19 cellular contexts compared by ENCODE assay signal in the genomic region with DNA sequence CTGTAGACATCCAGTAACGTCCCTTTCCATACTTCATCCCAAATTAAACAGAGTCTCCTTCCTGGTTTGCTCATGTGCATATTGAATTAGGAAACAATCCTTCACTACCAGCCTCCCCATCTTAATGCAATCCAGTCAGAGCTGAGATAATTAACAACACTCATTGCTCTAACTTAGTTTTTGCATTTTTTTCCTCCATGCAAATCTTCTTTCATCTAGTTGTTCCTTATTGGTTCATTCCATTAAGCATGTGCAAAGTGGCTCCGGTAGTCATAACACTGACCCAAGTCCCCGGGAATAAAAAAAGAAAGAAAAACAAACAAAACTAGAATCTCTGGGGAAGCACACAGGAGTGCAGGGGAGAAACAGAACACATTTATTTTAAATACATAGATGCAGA.
DNase-seq lines count a peak whose midpoint lies in the region; ATAC-seq, FAIRE-seq and TF ChIP-seq lines count a peak whose summit lies in the region.
"Had no signal": no experiment of that assay in that cellular context is flagged by ENCODE, and none has a peak within 500 bp of the region (broad histone marks: within the 10 kb centered on the region; RNA-seq: fewer than 3 reads in every experiment).

No MANE protein-coding gene starts in this region.

- BruUV-seq in mammary epithelial cell (replicated peaks; lab: Mats Ljungman, UMichigan): no TSS peak

- no peak for TF ChIP-seq POLR2A in H54 (IDR thresholded peaks at IDR 0.05; ENCODE audit: low read depth, low read length)

- H3K36me3 ChIP-seq in HEK293 (ENCODE audit: control insufficient read depth in 2 of 2, insufficient read depth in 1 of 2, low read length in 2 of 2) (no peaks in the 10 kb centered on the region), mammary epithelial cell (ENCODE audit: insufficient read depth, low read length) (no peaks in the 10 kb centered on the region)

- no peaks in the 10 kb centered on the region for H4K20me1 ChIP-seq in mammary epithelial cell (ENCODE audit: insufficient read depth, low read length)

- ATAC-seq in SK-N-SH treated with all-trans-retinoic acid at 6 μM for 48 hours (peak; percentile 42; the same call in 2 of the 3 replicates), HG02885 (IDR thresholded peaks at IDR 0.05; ENCODE audit: poor library complexity, unreplicated experiment) (no peak)
- ATAC-seq: A549 had no signal

- no peak overlapping the region for H3K9ac ChIP-seq in mammary epithelial cell (ENCODE audit: insufficient read depth, low read length)

- dilution Hi-C loops in mammary epithelial cell (cut with HindIII; ENCODE audit: low sequenced_read_pairs): no loop called here

- H3K4me2 ChIP-seq in mammary epithelial cell (ENCODE audit: insufficient read depth, low read depth, low read length): no peak overlapping the region
- H3K4me2 ChIP-seq: A549 had no signal

- POLR2A ChIA-PET in HEK293 (lab: Yijun Ruan, JAX): no interaction called here

- no peaks in the 10 kb centered on the region for H3K9me3 ChIP-seq in HEK293 (ENCODE audit: control insufficient read depth, insufficient read depth, low read depth, low read length)
- H3K9me3 ChIP-seq in mammary epithelial cell (replicated peaks; ENCODE audit: insufficient read depth, low read length): no peaks in the 10 kb centered on the region
- H3K9me3 ChIP-seq: Caco-2 had no signal

- peaks cover 4% of the 10 kb centered on the region for H3K27me3 ChIP-seq in mammary epithelial cell (ENCODE audit: insufficient read depth, low read length)

- CTCF ChIA-PET in HEK293 (lab: Yijun Ruan, JAX) (no interaction called here), mammary epithelial cell (lab: Charles Lee; ENCODE audit: low non-redundant PET) (no interaction called here)

- DNase-seq in NCI-H526 (lab: John Stamatoyannopoulos, UW) (peak; percentile 72 to 80), fibroblast of gingiva (ENCODE audit: low read depth) (peak; percentile 70), mammary epithelial cell (no peak), H54 (ENCODE audit: insufficient read length, low spot score) (no peak), NCI-H187 treated with DMSO at 0.1 percent for 48 hours (lab: John Stamatoyannopoulos, UW) (no peak)
- DNase-seq: AML-193; Caco-2; CD4-positive, alpha-beta T cell; DMS153; DMS79; GF-D8; GOT3; H9 had no signal

- no peak overlapping the region for H2AFZ ChIP-seq in mammary epithelial cell (ENCODE audit: low read depth, low read length)

- H3K79me2 ChIP-seq in mammary epithelial cell (ENCODE audit: insufficient read depth, low read length): no peaks in the 10 kb centered on the region

- TF ChIP-seq CTCF in HEK293 (tag by site-specific recombination; IDR thresholded peaks at IDR 0.05) (no peak), mammary epithelial cell (conservative IDR thresholded peaks at IDR 0.05 in 1 of 2, IDR thresholded peaks at IDR 0.05 in 1 of 2; ENCODE audit: extremely low read depth in 1 of 2, insufficient read depth in 1 of 2, low read depth in 1 of 2, low read length in 2 of 2) (no peak)

- no peak overlapping the region for H3K27ac ChIP-seq in HEK293 (ENCODE audit: extremely low read depth, low read depth, low read length)
- H3K27ac ChIP-seq in mammary epithelial cell (ENCODE audit: insufficient read depth, low read depth, low read length): no peak overlapping the region
- H3K27ac ChIP-seq: A549, C4-2B, HL-60 had no signal

- H3K4me3 ChIP-seq in HEK293 (ENCODE audit: low read depth, low read length): no peak overlapping the region
- H3K4me3 ChIP-seq in mammary epithelial cell (replicated peaks in 1 of 3; ENCODE audit: insufficient read depth in 1 of 3, low read depth in 2 of 3, low read length in 3 of 3): no peak overlapping the region
- H3K4me3 ChIP-seq: A549 had no signal

- in situ Hi-C loops in mammary epithelial cell (cut with MboI; ENCODE audit: low sequenced_read_pairs in 2 of 2): no loop called here

- intact Hi-C loops in mammary epithelial cell (cut with micrococcal nuclease): no loop called here

- H3K4me1 ChIP-seq in HEK293 (ENCODE audit: control insufficient read depth, insufficient read depth, low read length) (no peaks in the 10 kb centered on the region), mammary epithelial cell (ENCODE audit: insufficient read depth, low read length) (no peaks in the 10 kb centered on the region)
- H3K4me1 ChIP-seq: A549, Caco-2 had no signal

- 91% methylated on average over 3 of the region's 3 CpGs for WGBS in mammary epithelial cell (ENCODE audit: low coverage, missing lambda C conversion rate)

- FAIRE-seq in H54 (lab: Jason Lieb, UNC): no peak
- FAIRE-seq: A549 had no signal

TF ChIP-seq in HEK293, 187 proteins besides CTCF, POLR2A, EP300 and RAD21:
- TF ChIP-seq ZNF521 (tag by site-specific recombination; IDR thresholded peaks at IDR 0.05): no peak
- TF ChIP-seq, protein P1, sequence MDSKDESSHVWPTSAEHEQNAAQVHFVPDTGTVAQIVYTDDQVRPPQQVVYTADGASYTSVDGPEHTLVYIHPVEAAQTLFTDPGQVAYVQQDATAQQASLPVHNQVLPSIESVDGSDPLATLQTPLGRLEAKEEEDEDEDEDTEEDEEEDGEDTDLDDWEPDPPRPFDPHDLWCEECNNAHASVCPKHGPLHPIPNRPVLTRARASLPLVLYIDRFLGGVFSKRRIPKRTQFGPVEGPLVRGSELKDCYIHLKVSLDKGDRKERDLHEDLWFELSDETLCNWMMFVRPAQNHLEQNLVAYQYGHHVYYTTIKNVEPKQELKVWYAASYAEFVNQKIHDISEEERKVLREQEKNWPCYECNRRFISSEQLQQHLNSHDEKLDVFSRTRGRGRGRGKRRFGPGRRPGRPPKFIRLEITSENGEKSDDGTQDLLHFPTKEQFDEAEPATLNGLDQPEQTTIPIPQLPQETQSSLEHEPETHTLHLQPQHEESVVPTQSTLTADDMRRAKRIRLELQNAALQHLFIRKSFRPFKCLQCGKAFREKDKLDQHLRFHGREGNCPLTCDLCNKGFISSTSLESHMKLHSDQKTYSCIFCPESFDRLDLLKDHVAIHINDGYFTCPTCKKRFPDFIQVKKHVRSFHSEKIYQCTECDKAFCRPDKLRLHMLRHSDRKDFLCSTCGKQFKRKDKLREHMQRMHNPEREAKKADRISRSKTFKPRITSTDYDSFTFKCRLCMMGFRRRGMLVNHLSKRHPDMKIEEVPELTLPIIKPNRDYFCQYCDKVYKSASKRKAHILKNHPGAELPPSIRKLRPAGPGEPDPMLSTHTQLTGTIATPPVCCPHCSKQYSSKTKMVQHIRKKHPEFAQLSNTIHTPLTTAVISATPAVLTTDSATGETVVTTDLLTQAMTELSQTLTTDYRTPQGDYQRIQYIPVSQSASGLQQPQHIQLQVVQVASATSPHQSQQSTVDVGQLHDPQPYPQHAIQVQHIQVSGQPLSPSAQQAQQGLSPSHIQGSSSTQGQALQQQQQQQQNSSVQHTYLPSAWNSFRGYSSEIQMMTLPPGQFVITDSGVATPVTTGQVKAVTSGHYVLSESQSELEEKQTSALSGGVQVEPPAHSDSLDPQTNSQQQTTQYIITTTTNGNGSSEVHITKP (tag by site-specific recombination; IDR thresholded peaks at IDR 0.05): peak; percentile 61
TF ChIP-seq in HEK293: peak in this region for 1.

TF ChIP-seq in SK-N-SH treated with all-trans-retinoic acid at 6 μM for 48 hours, 23 proteins besides CTCF, POLR2A, EP300 and RAD21 (continues in another document):
- TF ChIP-seq TCF4 (CRISPR knock-in tag; IDR thresholded peaks at IDR 0.05; ENCODE audit: borderline replicate concordance): peak; percentile 62
- TF ChIP-seq, protein P2, sequence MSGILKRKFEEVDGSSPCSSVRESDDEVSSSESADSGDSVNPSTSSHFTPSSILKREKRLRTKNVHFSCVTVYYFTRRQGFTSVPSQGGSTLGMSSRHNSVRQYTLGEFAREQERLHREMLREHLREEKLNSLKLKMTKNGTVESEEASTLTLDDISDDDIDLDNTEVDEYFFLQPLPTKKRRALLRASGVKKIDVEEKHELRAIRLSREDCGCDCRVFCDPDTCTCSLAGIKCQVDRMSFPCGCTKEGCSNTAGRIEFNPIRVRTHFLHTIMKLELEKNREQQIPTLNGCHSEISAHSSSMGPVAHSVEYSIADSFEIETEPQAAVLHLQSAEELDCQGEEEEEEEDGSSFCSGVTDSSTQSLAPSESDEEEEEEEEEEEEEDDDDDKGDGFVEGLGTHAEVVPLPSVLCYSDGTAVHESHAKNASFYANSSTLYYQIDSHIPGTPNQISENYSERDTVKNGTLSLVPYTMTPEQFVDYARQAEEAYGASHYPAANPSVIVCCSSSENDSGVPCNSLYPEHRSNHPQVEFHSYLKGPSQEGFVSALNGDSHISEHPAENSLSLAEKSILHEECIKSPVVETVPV (CRISPR knock-in tag; IDR thresholded peaks at IDR 0.05): no peak
- TF ChIP-seq ISL1 (CRISPR knock-in tag; IDR thresholded peaks at IDR 0.05): no peak
- TF ChIP-seq, protein P3, sequence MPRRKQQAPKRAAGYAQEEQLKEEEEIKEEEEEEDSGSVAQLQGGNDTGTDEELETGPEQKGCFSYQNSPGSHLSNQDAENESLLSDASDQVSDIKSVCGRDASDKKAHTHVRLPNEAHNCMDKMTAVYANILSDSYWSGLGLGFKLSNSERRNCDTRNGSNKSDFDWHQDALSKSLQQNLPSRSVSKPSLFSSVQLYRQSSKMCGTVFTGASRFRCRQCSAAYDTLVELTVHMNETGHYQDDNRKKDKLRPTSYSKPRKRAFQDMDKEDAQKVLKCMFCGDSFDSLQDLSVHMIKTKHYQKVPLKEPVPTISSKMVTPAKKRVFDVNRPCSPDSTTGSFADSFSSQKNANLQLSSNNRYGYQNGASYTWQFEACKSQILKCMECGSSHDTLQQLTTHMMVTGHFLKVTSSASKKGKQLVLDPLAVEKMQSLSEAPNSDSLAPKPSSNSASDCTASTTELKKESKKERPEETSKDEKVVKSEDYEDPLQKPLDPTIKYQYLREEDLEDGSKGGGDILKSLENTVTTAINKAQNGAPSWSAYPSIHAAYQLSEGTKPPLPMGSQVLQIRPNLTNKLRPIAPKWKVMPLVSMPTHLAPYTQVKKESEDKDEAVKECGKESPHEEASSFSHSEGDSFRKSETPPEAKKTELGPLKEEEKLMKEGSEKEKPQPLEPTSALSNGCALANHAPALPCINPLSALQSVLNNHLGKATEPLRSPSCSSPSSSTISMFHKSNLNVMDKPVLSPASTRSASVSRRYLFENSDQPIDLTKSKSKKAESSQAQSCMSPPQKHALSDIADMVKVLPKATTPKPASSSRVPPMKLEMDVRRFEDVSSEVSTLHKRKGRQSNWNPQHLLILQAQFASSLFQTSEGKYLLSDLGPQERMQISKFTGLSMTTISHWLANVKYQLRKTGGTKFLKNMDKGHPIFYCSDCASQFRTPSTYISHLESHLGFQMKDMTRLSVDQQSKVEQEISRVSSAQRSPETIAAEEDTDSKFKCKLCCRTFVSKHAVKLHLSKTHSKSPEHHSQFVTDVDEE (CRISPR knock-in tag; IDR thresholded peaks at IDR 0.05): peak; percentile 29; the same call in 1 of the 2 replicates
- 0 out of 2 replicates have a peak, but pooled peaks have one; percentile 10 for TF ChIP-seq ZFP3 (CRISPR knock-in tag; IDR thresholded peaks at IDR 0.05)
- TF ChIP-seq SNAI2 (CRISPR knock-in tag; IDR thresholded peaks at IDR 0.05): peak; percentile 43; the same call in 1 of the 2 replicates
- TF ChIP-seq ZNF565 (CRISPR knock-in tag; conservative IDR thresholded peaks at IDR 0.05; ENCODE audit: low read depth): no peak
- no peak for TF ChIP-seq BACH2 (CRISPR knock-in tag; IDR thresholded peaks at IDR 0.05; ENCODE audit: borderline replicate concordance)
- TF ChIP-seq ZNF8 (CRISPR knock-in tag; IDR thresholded peaks at IDR 0.05): no peak

Comparison
In these comparisons a context has a peak if more than half of its experiments do, and no peak if none do; other contexts are left out.
1. DNase-seq: peak in NCI-H526 (2 of 2) and fibroblast of gingiva (single experiment); none in mammary epithelial cell (single experiment), H54 (single experiment) and NCI-H187 treated with DMSO at 0.1 percent for 48 hours (single experiment).